ENCODE assay signal across 1 cellular context in the genomic region with DNA sequence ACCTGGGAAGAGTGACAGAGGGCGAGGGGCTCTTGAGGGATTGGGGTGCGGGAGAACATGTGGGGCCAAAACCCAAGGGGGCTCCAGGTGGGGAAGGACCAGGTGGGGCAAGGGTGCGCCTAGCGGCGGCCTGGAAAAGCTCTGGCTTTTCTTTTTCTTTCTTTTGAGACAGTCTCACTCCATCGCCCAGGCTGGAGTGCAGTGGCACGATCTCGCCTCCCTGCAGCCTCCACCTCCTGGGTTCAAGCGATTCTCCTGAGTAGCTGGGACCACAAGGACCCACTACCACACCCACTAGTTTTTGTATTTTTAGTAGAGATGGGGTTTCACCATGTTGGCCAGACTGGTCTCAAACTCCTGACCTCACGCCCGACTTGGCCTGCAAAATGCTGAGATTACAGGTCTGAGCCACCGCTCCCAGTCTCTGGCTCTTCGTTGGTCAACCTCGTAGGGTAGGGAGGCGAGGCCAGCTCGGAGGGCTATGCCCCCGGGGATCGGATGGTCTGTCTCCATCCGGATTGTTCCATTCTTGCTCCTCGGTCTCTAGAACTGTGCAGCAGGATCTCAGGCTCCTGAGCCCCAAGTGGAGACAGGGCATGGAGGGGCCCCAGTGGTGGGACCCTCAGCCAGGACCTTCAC.
TF ChIP-seq lines count a peak whose summit lies in the region.

No MANE protein-coding gene starts in this region.

TF ChIP-seq in K562, 482 proteins besides CTCF, POLR2A, EP300 and RAD21:
- TF ChIP-seq, protein P1, sequence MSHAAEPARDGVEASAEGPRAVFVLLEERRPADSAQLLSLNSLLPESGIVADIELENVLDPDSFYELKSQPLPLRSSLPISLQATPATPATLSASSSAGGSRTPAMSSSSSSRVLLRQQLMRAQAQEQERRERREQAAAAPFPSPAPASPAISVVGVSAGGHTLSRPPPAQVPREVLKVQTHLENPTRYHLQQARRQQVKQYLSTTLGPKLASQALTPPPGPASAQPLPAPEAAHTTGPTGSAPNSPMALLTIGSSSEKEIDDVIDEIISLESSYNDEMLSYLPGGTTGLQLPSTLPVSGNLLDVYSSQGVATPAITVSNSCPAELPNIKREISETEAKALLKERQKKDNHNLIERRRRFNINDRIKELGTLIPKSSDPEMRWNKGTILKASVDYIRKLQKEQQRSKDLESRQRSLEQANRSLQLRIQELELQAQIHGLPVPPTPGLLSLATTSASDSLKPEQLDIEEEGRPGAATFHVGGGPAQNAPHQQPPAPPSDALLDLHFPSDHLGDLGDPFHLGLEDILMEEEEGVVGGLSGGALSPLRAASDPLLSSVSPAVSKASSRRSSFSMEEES (CRISPR knock-in tag; IDR thresholded peaks at IDR 0.05) = no peak
- peak; percentile 52; the same call in 1 of the 2 replicates for TF ChIP-seq ZBTB7A (IDR thresholded peaks at IDR 0.05; ENCODE audit: borderline replicate concordance, control insufficient read depth, low read depth, low read length)
- TF ChIP-seq HNRNPK (IDR thresholded peaks at IDR 0.05; ENCODE audit: low read depth, low read length, poor library complexity, severe bottlenecking) = no peak
